31 cellular contexts compared by ENCODE assay signal in genomic region chr21:25183577-25183976, GRCh38.
"Had no signal": no experiment of that assay in that cellular context is flagged by ENCODE, and none has a peak within 500 bp of the region (broad histone marks: within the 10 kb centered on the region; RNA-seq: fewer than 3 reads in every experiment).

No MANE protein-coding gene starts in this region.

- H3K27me3 ChIP-seq: ascending aorta, cardiac muscle cell, colonic mucosa had no signal

- ATAC-seq: activated CD4-positive, alpha-beta T cell treated with anti-CD3 and anti-CD28 coated beads for 36 hours; activated CD4-positive, CD25-positive, alpha-beta regulatory T cell treated with anti-CD3 and anti-CD28 coated beads, Interleukin-2, amount 50 U/mL, for 24 hours; activated CD8-positive, alpha-beta memory T cell treated with anti-CD3 and anti-CD28 coated beads, Interleukin-2, amount 10 ng/mL, durations not matched to agents 7 days and 5 days; activated CD8-positive, alpha-beta T cell treated with anti-CD3 and anti-CD28 coated beads, Interleukin-2, amount 10 ng/mL, durations not matched to agents 7 days and 5 days; activated naive CD8-positive, alpha-beta T cell treated with anti-CD3 and anti-CD28 coated beads, Interleukin-2, amount 50 U/mL, for 24 hours; activated T-cell treated with anti-CD3 and anti-CD28 coated beads, Interleukin-2, amount 50 U/mL, for 72 hours; activated T-helper 17 cell treated with anti-CD3 and anti-CD28 coated beads, Interleukin-2, amount 50 U/mL, for 72 hours; WTC11 had no signal

- H3K36me3 ChIP-seq: ascending aorta, cardiac muscle cell, colonic mucosa, WERI-Rb-1 had no signal

- H3K27ac ChIP-seq: ascending aorta, cardiac muscle cell, colonic mucosa, WERI-Rb-1 had no signal

- DNase-seq: activated CD4-positive, alpha-beta memory T cell treated with anti-CD3 and anti-CD28 coated beads, Interleukin-2, amount 10 ng/mL, durations not matched to agents 7 days and 5 days; activated CD4-positive, alpha-beta T cell treated with anti-CD3 and anti-CD28 coated beads for 1 hour; activated CD4-positive, alpha-beta T cell treated with anti-CD3 and anti-CD28 coated beads for 36 hours; activated CD4-positive, alpha-beta T cell treated with anti-CD3 and anti-CD28 coated beads for 48 hours; activated CD4-positive, alpha-beta T cell treated with anti-CD3 and anti-CD28 coated beads, Interleukin-2, amount 10 ng/mL, durations not matched to agents 7 days and 5 days; activated CD4-positive, alpha-beta T cell treated with anti-CD3 and anti-CD28 coated beads, Interleukin-2, amount 50 U/mL, for 48 hours; activated CD4-positive, CD25-positive, alpha-beta regulatory T cell; activated CD8-positive, alpha-beta memory T cell treated with anti-CD3 and anti-CD28 coated beads for 24 hours; activated CD8-positive, alpha-beta memory T cell treated with anti-CD3 and anti-CD28 coated beads, Interleukin-2, amount 10 ng/mL, durations not matched to agents 7 days and 5 days; activated CD8-positive, alpha-beta memory T cell treated with anti-CD3 and anti-CD28 coated beads, Interleukin-2, amount 50 U/mL, for 48 hours; activated CD8-positive, alpha-beta T cell treated with anti-CD3 and anti-CD28 coated beads, Interleukin-2, amount 10 ng/mL, durations not matched to agents 7 days and 5 days; activated gamma-delta T cell; activated naive CD4-positive, alpha-beta T cell treated with anti-CD3 and anti-CD28 coated beads, Interleukin-2, amount 10 ng/mL, durations not matched to agents 7 days and 5 days; activated naive CD4-positive, alpha-beta T cell treated with Interleukin-2 at 50 U/mL for 16 hours; activated naive CD8-positive, alpha-beta T cell treated with anti-CD3 and anti-CD28 coated beads, Interleukin-2, amount 10 ng/mL, durations not matched to agents 7 days and 5 days; activated naive CD8-positive, alpha-beta T cell treated with anti-CD3 and anti-CD28 coated beads, Interleukin-2, amount 50 U/mL, for 24 hours; activated T-cell treated with anti-CD3 and anti-CD28 coated beads, Interleukin-2, amount 50 U/mL, for 24 hours; activated T-cell treated with anti-CD3 and anti-CD28 coated beads, Interleukin-2, amount 50 U/mL, for 72 hours; amygdala; anterior cingulate cortex; caudate nucleus; cerebellar nuclear complex; colonic mucosa; T-helper 2 cell; T-helper 9 cell; WERI-Rb-1 had no signal

- H3K9me3 ChIP-seq: ascending aorta, colonic mucosa had no signal

- H3K4me1 ChIP-seq: ascending aorta, colonic mucosa had no signal

- H3K4me3 ChIP-seq: ascending aorta, cardiac muscle cell, colonic mucosa had no signal
